ENCODE assay signal across 11 cellular contexts in the genomic region with DNA sequence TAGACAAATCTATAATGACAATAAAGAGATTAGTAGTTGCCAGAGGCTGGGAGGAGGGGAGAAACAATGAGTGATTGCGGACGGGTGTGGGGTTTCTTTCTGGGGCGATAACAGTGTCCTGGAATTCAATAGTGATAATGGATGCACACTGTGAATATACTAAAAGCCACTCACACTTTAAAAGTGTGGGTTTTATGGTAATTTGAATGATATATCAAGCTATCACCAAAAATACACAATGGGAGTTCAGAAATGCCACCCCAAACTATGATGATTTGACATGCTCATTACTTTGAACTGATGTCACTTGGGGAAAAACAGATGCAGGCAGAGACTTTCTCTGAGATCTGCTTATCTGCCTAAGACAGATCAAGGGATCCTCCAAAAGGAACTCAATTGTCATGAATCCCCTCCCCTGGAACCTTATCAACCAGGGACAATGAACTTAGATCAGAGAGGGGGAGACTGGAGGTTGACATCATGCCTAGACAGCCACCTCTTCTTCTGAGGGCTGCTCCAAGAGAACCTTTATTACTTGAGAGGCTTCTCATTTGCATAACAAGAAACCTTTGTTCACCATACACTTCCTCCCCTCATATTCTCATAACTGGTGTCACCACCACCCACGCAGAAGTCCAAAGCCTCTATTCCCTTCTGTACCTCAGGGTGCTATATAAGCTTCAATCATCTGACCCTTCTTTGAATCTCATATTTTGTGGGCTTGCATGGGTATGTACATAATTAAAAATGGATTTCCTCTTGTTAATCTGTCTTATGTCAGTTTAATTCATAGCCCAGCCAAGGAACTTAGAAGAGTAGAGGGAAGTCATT. TPM values are rescaled to one million over a fixed set of nuclear protein-coding genes. Genes with fewer than 3 reads are reported as not detected.
A peak's percentile ranks its signal among the peaks of the same experiment; 100 is the strongest.
DNase-seq lines count a peak whose midpoint lies in the region; ATAC-seq lines count a peak whose summit lies in the region.
"Had no signal": no experiment of that assay in that cellular context is flagged by ENCODE, and none has a peak within 500 bp of the region (broad histone marks: within the 10 kb centered on the region; RNA-seq: fewer than 3 reads in every experiment).

No MANE protein-coding gene starts in this region.

- 100% methylated on average over 1 of the region's 4 CpGs for WGBS in mesenchymal stem cell

- no peak overlapping the region for H3K4ac ChIP-seq in mesenchymal stem cell (ENCODE audit: low read depth in 1 of 2, low read length in 2 of 2)

- DNase-seq in stimulated activated naive CD4-positive, alpha-beta T cell treated with Interleukin-2 at 50 U/mL for 16 hours (lab: John Stamatoyannopoulos, UW), result peak; percentile 14
- DNase-seq in stimulated activated naive CD4-positive, alpha-beta T cell (lab: John Stamatoyannopoulos, UW), result no peak
- DNase-seq in dermis blood vessel endothelial cell (no peak), DMS79 treated with DMSO at 0.1 percent for 48 hours (lab: John Stamatoyannopoulos, UW) (no peak), AG08395 (ENCODE audit: low spot score) (no peak), mesenchymal stem cell (no peak)
- DNase-seq: C1 segment of cervical spinal cord, NCI-H2081 had no signal

- no peaks in the 10 kb centered on the region for H3K36me3 ChIP-seq in mesenchymal stem cell (ENCODE audit: control insufficient read depth in 1 of 2, insufficient read depth in 2 of 2, low read depth in 1 of 2, low read length in 2 of 2)
- H3K36me3 ChIP-seq: gastroesophageal sphincter had no signal

- no peak overlapping the region for H3K9ac ChIP-seq in mesenchymal stem cell (ENCODE audit: low read length)

- no peaks in the 10 kb centered on the region for H3K9me3 ChIP-seq in mesenchymal stem cell (ENCODE audit: control insufficient read depth, low read length)
- H3K9me3 ChIP-seq: gastroesophageal sphincter had no signal

- no peak overlapping the region for H2AK5ac ChIP-seq in mesenchymal stem cell (ENCODE audit: low read length, severe bottlenecking)

- H3K23ac ChIP-seq in mesenchymal stem cell (ENCODE audit: low read length in 2 of 2), result no peak overlapping the region

- peaks cover 5% of the 10 kb centered on the region for H3K4me1 ChIP-seq in mesenchymal stem cell (ENCODE audit: control insufficient read depth, insufficient read depth, low read depth, low read length)
- H3K4me1 ChIP-seq: gastroesophageal sphincter had no signal

- H4K8ac ChIP-seq in mesenchymal stem cell (ENCODE audit: low read length), result no peak overlapping the region

- H4K91ac ChIP-seq in mesenchymal stem cell (ENCODE audit: low read length), result no peak overlapping the region

- ATAC-seq in HG02588 (IDR thresholded peaks at IDR 0.05; ENCODE audit: unreplicated experiment) (peak; percentile 84), HG03520 (IDR thresholded peaks at IDR 0.05; ENCODE audit: unreplicated experiment) (peak; percentile 73)
- ATAC-seq: gastroesophageal sphincter had no signal

- no peak overlapping the region for H2AFZ ChIP-seq in mesenchymal stem cell (ENCODE audit: low read depth, low read length)

- H3K4me3 ChIP-seq in mesenchymal stem cell (ENCODE audit: insufficient read depth in 1 of 2, low read depth in 1 of 2, low read length in 2 of 2), result no peak overlapping the region
- H3K4me3 ChIP-seq: gastroesophageal sphincter had no signal

- no peak overlapping the region for H3K18ac ChIP-seq in mesenchymal stem cell (ENCODE audit: low read depth in 1 of 2, low read length in 2 of 2)

- H2BK5ac ChIP-seq in mesenchymal stem cell (ENCODE audit: low read depth, low read length, poor library complexity, severe bottlenecking), result no peak overlapping the region

- no peak overlapping the region for H3K4me2 ChIP-seq in mesenchymal stem cell (ENCODE audit: low read length, poor library complexity, severe bottlenecking)

- peaks cover 8 to 39% of the 10 kb centered on the region in 2 experiments for H3K27me3 ChIP-seq in mesenchymal stem cell (ENCODE audit: control insufficient read depth in 1 of 2, insufficient read depth in 1 of 2, low read length in 2 of 2)

- no peaks in the 10 kb centered on the region for H3K79me1 ChIP-seq in mesenchymal stem cell (replicated peaks; ENCODE audit: low read length, poor library complexity, severe bottlenecking)

- no peak overlapping the region for H3K27ac ChIP-seq in mesenchymal stem cell (ENCODE audit: low read length, poor library complexity, severe bottlenecking)
- H3K27ac ChIP-seq: gastroesophageal sphincter had no signal

- no peak overlapping the region for H3K14ac ChIP-seq in mesenchymal stem cell (ENCODE audit: low read length in 2 of 2)

- no peak overlapping the region for H2BK12ac ChIP-seq in mesenchymal stem cell (ENCODE audit: low read length in 2 of 2)

- H2BK120ac ChIP-seq in mesenchymal stem cell (ENCODE audit: low read depth, low read length), result no peak overlapping the region

- no peak overlapping the region for H2BK15ac ChIP-seq in mesenchymal stem cell (ENCODE audit: low read depth, poor library complexity, severe bottlenecking)

RNA-seq across cellular contexts. Expression of a gene that starts 14.8 kb away (rescaled TPM):
- 44.6 and 73.2 TPM in 2 replicates for total RNA-seq in dermis blood vessel endothelial cell
- 26.4 TPM for polyA plus RNA-seq in mesenchymal stem cell (2013, experiment 1 of 2)
- polyA plus RNA-seq in mesenchymal stem cell (2013, experiment 2 of 2), result 25.0 TPM
